Comparison of ENCODE assay signal across 19 cellular contexts in the genomic region with DNA sequence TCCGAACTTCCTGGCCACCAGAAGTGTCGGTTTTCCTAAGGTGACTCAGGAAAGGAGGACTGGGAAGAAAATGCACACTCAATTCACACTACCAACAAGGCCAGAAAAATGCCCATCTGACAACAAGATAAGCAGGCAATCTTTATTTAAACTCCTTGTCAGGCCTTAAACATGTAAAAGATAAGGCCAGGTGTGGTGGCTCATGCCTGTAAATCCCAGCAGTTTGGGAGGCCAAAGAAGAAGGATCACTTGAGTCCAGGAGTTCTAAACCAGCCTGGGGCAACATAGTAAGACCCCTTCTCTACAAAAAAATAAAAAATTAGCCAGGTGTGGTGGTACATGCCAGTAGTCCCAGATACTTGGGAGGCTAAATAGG. TPM values are rescaled to one million over a fixed set of nuclear protein-coding genes. Genes with fewer than 3 reads are reported as not detected.
A peak's percentile ranks its signal among the peaks of the same experiment; 100 is the strongest.
DNase-seq lines count a peak whose midpoint lies in the region; ATAC-seq and TF ChIP-seq lines count a peak whose summit lies in the region.
"Had no signal": no experiment of that assay in that cellular context is flagged by ENCODE, and none has a peak within 500 bp of the region (broad histone marks: within the 10 kb centered on the region; RNA-seq: fewer than 3 reads in every experiment).

No MANE protein-coding gene starts in this region.

- peaks cover 24% of the 10 kb centered on the region for H3K4me1 Mint-ChIP-seq in endodermal cell
- peaks cover 17% of the 10 kb centered on the region for H3K4me1 Mint-ChIP-seq in nephron

- H3K9me3 ChIP-seq in cardiac muscle cell (ENCODE audit: low read depth) (no peaks in the 10 kb centered on the region), endodermal cell (ENCODE audit: control insufficient read depth, low read length) (no peaks in the 10 kb centered on the region), transverse colon (no peaks in the 10 kb centered on the region)
- H3K9me3 ChIP-seq: thoracic aorta had no signal

- no peak for DNase-seq in cardiac muscle cell (ENCODE audit: low read depth in 1 of 2, low spot score in 1 of 2)
- DNase-seq in left cardiac atrium: no peak
- DNase-seq in endodermal cell: no peak
- no peak for DNase-seq in transverse colon
- DNase-seq in DMS53 (lab: John Stamatoyannopoulos, UW): no peak
- DNase-seq: activated CD4-positive, alpha-beta T cell treated with anti-CD3 and anti-CD28 coated beads, Interleukin-2, amount 50 U/mL, for 1 hour; activated naive CD4-positive, alpha-beta T cell treated with anti-CD3 and anti-CD28 coated beads, Interleukin-2, amount 50 U/mL, for 16 hours; C1 segment of cervical spinal cord; DMS79; NCI-H2171; stimulated activated CD4-positive, alpha-beta T cell treated with anti-CD3 and anti-CD28 coated beads, Interleukin-4, amount 100 ng/mL, for 24 hours had no signal

- TF ChIP-seq POLR2A in transverse colon (IDR thresholded peaks at IDR 0.05): no peak

- ATAC-seq in left cardiac atrium (no peak), GM21723 (IDR thresholded peaks at IDR 0.05; ENCODE audit: unreplicated experiment) (no peak), GM18498 (IDR thresholded peaks at IDR 0.05; ENCODE audit: unreplicated experiment) (no peak)

- H3K36me3 ChIP-seq in cardiac muscle cell: no peaks in the 10 kb centered on the region
- no peaks in the 10 kb centered on the region for H3K36me3 ChIP-seq in endodermal cell (ENCODE audit: control insufficient read depth, insufficient read depth, low read length)
- H3K36me3 ChIP-seq in transverse colon: no peaks in the 10 kb centered on the region
- H3K36me3 ChIP-seq: thoracic aorta had no signal

- H3K4me3 ChIP-seq in cardiac muscle cell (no peak overlapping the region), endodermal cell (ENCODE audit: low read length) (no peak overlapping the region), transverse colon (no peak overlapping the region)
- H3K4me3 ChIP-seq: thoracic aorta had no signal

- in situ Hi-C loops in transverse colon (cut with MboI; ENCODE audit: low pct_ligation_motif_present in 1 of 4, low pct_unique_long_range_greater_than_20kb in 1 of 4, low sequenced_read_pairs in 3 of 4): no loop called here

- intact Hi-C loops in left cardiac atrium (cut with DNase I) (no loop called here), transverse colon (cut with DNase I; ENCODE audit: low total_unique reads) (no loop called here)

- H3K9me3 Mint-ChIP-seq in endodermal cell (no peaks in the 10 kb centered on the region), nephron (no peaks in the 10 kb centered on the region)
- H3K9me3 Mint-ChIP-seq: dendritic cell treated with granulocyte-macrophage colony-stimulating factor and Interleukin-4, amounts not matched to agents 40 ng/mL and 50 ng/mL, for 4 days had no signal

- no peak for TF ChIP-seq EP300 in transverse colon (IDR thresholded peaks at IDR 0.05; ENCODE audit: low read depth)

- H3K27ac ChIP-seq in cardiac muscle cell: peak overlapping the region; percentile 95
- no peak overlapping the region for H3K27ac ChIP-seq in endodermal cell (ENCODE audit: low read depth, low read length)
- H3K27ac ChIP-seq in transverse colon: peak overlapping the region; percentile 80 to 86 (median 85)

- H3K4me1 ChIP-seq in cardiac muscle cell (ENCODE audit: low read depth): peaks cover 17% of the 10 kb centered on the region
- no peaks in the 10 kb centered on the region for H3K4me1 ChIP-seq in endodermal cell (ENCODE audit: control insufficient read depth, insufficient read depth, low read length)
- H3K4me1 ChIP-seq in transverse colon: peaks cover 18 to 46% (median 40%) of the 10 kb centered on the region in 4 donors

- H3K4me3 Mint-ChIP-seq in endodermal cell (no peak overlapping the region), nephron (no peak overlapping the region)
- H3K4me3 Mint-ChIP-seq: dendritic cell treated with granulocyte-macrophage colony-stimulating factor and Interleukin-4, amounts not matched to agents 40 ng/mL and 50 ng/mL, for 4 days had no signal

- 73% methylated on average over 2 of the region's 2 CpGs; no CpG with 5 or more reads in 1 of the 2 experiments for WGBS in endodermal cell (ENCODE audit: insufficient coverage in 1 of 2, insufficient read length in 1 of 2), 2 experiments
- 93% methylated on average over 2 of the region's 2 CpGs; no CpG with 5 or more reads in 1 of the 2 donors for WGBS in transverse colon (ENCODE audit: low coverage in 1 of 2), 2 donors

- no peaks in the 10 kb centered on the region for H3K27me3 Mint-ChIP-seq in endodermal cell (ENCODE audit: insufficient read depth)
- no peaks in the 10 kb centered on the region for H3K27me3 Mint-ChIP-seq in nephron (ENCODE audit: low read depth)

- H3K27me3 ChIP-seq in cardiac muscle cell: no peaks in the 10 kb centered on the region
- no peaks in the 10 kb centered on the region for H3K27me3 ChIP-seq in endodermal cell (ENCODE audit: control insufficient read depth, insufficient read depth, low read length, poor library complexity, severe bottlenecking)
- no peaks in the 10 kb centered on the region for H3K27me3 ChIP-seq in transverse colon

- TF ChIP-seq CTCF in cardiac muscle cell (IDR thresholded peaks at IDR 0.05; ENCODE audit: low read depth, low read length) (no peak), endodermal cell (conservative IDR thresholded peaks at IDR 0.05) (no peak), nephron (IDR thresholded peaks at IDR 0.05; ENCODE audit: unreplicated experiment in 3 of 3) (no peak), transverse colon (IDR thresholded peaks at IDR 0.05) (no peak)

- H3K27ac Mint-ChIP-seq in endodermal cell: peak overlapping the region; percentile 78
- peak overlapping the region; percentile 74 to 95 (median 86) for H3K27ac Mint-ChIP-seq in nephron
- H3K27ac Mint-ChIP-seq: dendritic cell treated with granulocyte-macrophage colony-stimulating factor and Interleukin-4, amounts not matched to agents 40 ng/mL and 50 ng/mL, for 4 days had no signal

- H3K36me3 Mint-ChIP-seq in endodermal cell (ENCODE audit: low read depth) (no peaks in the 10 kb centered on the region), nephron (ENCODE audit: low read depth) (no peaks in the 10 kb centered on the region)

- H3K9ac ChIP-seq in endodermal cell (ENCODE audit: extremely low read depth, low read length, poor library complexity, severe bottlenecking): no peak overlapping the region

RNA-seq across cellular contexts. Expression of a gene that starts 7.6 kb away (rescaled TPM):
- total RNA-seq in cardiac muscle cell (596 and 766 TPM in 2 replicates), left cardiac atrium (100 to 1,000 TPM; 103 to 222 TPM), endodermal cell (100 to 1,000 TPM; 380 to 447 TPM), transverse colon (1,000 to 10,000 TPM in 1 of 4 donors, 100 to 1,000 TPM in 3; 516 to 1,015 (median 933) TPM)
- polyA plus RNA-seq in cardiac muscle cell: 152 and 223 TPM in 2 replicates
- 223 TPM for polyA plus RNA-seq in endodermal cell (2013, experiment 1 of 2)
- polyA plus RNA-seq in endodermal cell (2013, experiment 2 of 2): 194 TPM

RNA-seq across cellular contexts. Expression of a gene that starts 40.2 kb away (rescaled TPM):
- total RNA-seq in cardiac muscle cell (not detected in 2 replicates), left cardiac atrium (10 to 100 TPM; 11.4 to 12.6 TPM), endodermal cell (not detected), transverse colon (not detected)
- polyA plus RNA-seq in cardiac muscle cell: 0.81 and 0.97 TPM in 2 replicates
- not detected for polyA plus RNA-seq in endodermal cell (2013, experiment 1 of 2)
- polyA plus RNA-seq in endodermal cell (2013, experiment 2 of 2): not detected
- total RNA-seq: A172, epithelial cell of proximal tubule, HT1080 had no signal

Comparison
In these comparisons a context has a peak if more than half of its experiments do, and no peak if none do; other contexts are left out.
1. RNA of a gene that starts 40.2 kb away (total RNA-seq): 11.4 to 12.6 TPM in left cardiac atrium; not detected in cardiac muscle cell, not detected in endodermal cell and not detected in transverse colon; every median in the first group is over 4 times any median in the second.